Comparison of ENCODE assay signal across 28 cellular contexts in genomic region chr20:5789827-5790226, GRCh38. TPM values are rescaled to one million over a fixed set of nuclear protein-coding genes. Genes with fewer than 3 reads are reported as not detected.
DNase-seq lines count a peak whose midpoint lies in the region; ATAC-seq and TF ChIP-seq lines count a peak whose summit lies in the region.
"Had no signal": no experiment of that assay in that cellular context is flagged by ENCODE, and none has a peak within 500 bp of the region (broad histone marks: within the 10 kb centered on the region; RNA-seq: fewer than 3 reads in every experiment).

No MANE protein-coding gene starts in this region.

- H3K4me1 ChIP-seq in BLaER1 (peaks cover 49% of the 10 kb centered on the region), osteoblast (ENCODE audit: insufficient read depth, low read length) (peaks cover 10% of the 10 kb centered on the region)

- H3K36me3 ChIP-seq in BLaER1 (peaks cover 43% of the 10 kb centered on the region), osteoblast (ENCODE audit: insufficient read depth, low read length) (no peaks in the 10 kb centered on the region)
- H3K36me3 ChIP-seq: SJCRH30 had no signal

- H3K27me3 ChIP-seq in BLaER1 (no peaks in the 10 kb centered on the region), HL-60 (ENCODE audit: insufficient read depth, poor library complexity, severe bottlenecking) (no peaks in the 10 kb centered on the region), osteoblast (ENCODE audit: insufficient read depth, low read length) (no peaks in the 10 kb centered on the region)
- H3K27me3 ChIP-seq: SJCRH30 had no signal

- peak; percentile 13 to 60 for DNase-seq in HL-60 (ENCODE audit: low read depth in 1 of 2, low spot score in 1 of 2)
- DNase-seq in WTC11 (ENCODE audit: low spot score), result no peak
- DNase-seq in osteoblast (ENCODE audit: insufficient read length, low spot score, missing footprints), result no peak
- DNase-seq in mesenteric fat pad (ENCODE audit: low spot score), result no peak
- no peak for DNase-seq in germinal center (ENCODE audit: low spot score)
- DNase-seq: Calu3; CD8-positive, alpha-beta memory T cell; DMS79 treated with DMSO at 0.1 percent for 48 hours; GF-D8; MV-4-11; NCI-H1105 treated with DMSO at 0.1 percent for 48 hours; NCI-H146; NCI-H1930; NCI-H2107; NCI-H446 treated with DMSO at 0.1 percent for 48 hours; NCI-H526; NCI-H82; NK-92 treated with Interleukin-12 subunit alpha and Interleukin-12 subunit beta, amount 100 ng/mL, for 24 hours; PC-9; SJCRH30 had no signal

- H3K27ac ChIP-seq in BLaER1 (peak overlapping the region; percentile 67), HL-60 (replicated peaks) (peak overlapping the region; percentile 42; the same call in 1 of the 2 replicates), osteoblast (ENCODE audit: low read depth, low read length) (no peak overlapping the region)
- H3K27ac ChIP-seq: C4-2B, KMS-11, PC-9, SJCRH30 had no signal

- H3K79me2 ChIP-seq in osteoblast (ENCODE audit: insufficient read depth, low read length), result no peaks in the 10 kb centered on the region

- CTCF ChIA-PET in WTC11 (lab: Charles Lee), result interaction anchor here (1.0 to 3.0 kb wide), 2 partner anchors 233 to 260 kb away, joined by 5 to 62 read pairs; no protein-coding TSS in a partner anchor

- no peaks in the 10 kb centered on the region for H3K9me3 Mint-ChIP-seq in WTC11
- H3K9me3 Mint-ChIP-seq: CD8-positive, alpha-beta memory T cell; IgD-negative memory B cell had no signal

- no peak overlapping the region for H3K4me3 ChIP-seq in BLaER1
- no peak overlapping the region for H3K4me3 ChIP-seq in HL-60 (replicated peaks; ENCODE audit: insufficient read depth, low read length)
- no peak overlapping the region for H3K4me3 ChIP-seq in osteoblast (ENCODE audit: insufficient read depth, low read length)
- H3K4me3 ChIP-seq: PC-9, SJCRH30 had no signal

- peak overlapping the region; percentile 40; the same call in 1 of the 2 replicates for H3K27ac Mint-ChIP-seq in WTC11
- H3K27ac Mint-ChIP-seq: CD8-positive, alpha-beta memory T cell; IgD-negative memory B cell had no signal

- peak overlapping the region; percentile 31; the same call in 1 of the 2 replicates for H3K9ac ChIP-seq in BLaER1
- H3K9ac ChIP-seq: KMS-11 had no signal

- H3K36me3 Mint-ChIP-seq in WTC11, result no peaks in the 10 kb centered on the region

- H3K4me2 ChIP-seq in BLaER1, result peak overlapping the region; percentile 34
- H3K4me2 ChIP-seq in osteoblast (ENCODE audit: insufficient read depth, low read length), result no peak overlapping the region
- H3K4me2 ChIP-seq: KMS-11, PC-9 had no signal

- no peaks in the 10 kb centered on the region for H3K27me3 Mint-ChIP-seq in WTC11 (ENCODE audit: low read depth)
- H3K27me3 Mint-ChIP-seq: CD8-positive, alpha-beta memory T cell; IgD-negative memory B cell had no signal

- ATAC-seq in WTC11, result no peak
- ATAC-seq in GM21576 (IDR thresholded peaks at IDR 0.05; ENCODE audit: unreplicated experiment), result no peak
- ATAC-seq: HCT116, Right ventricle myocardium inferior, SK-N-SH treated with all-trans-retinoic acid at 6 μM for 48 hours had no signal

- TF ChIP-seq CTCF in HL-60 (IDR thresholded peaks at IDR 0.05; ENCODE audit: insufficient read depth, low read length) (no peak), WTC11 (IDR thresholded peaks at IDR 0.05) (no peak), osteoblast (IDR thresholded peaks at IDR 0.05; ENCODE audit: extremely low read depth, low read depth, low read length) (no peak)

- peak overlapping the region; percentile 3 for H2AFZ ChIP-seq in osteoblast (ENCODE audit: low read length)
- H2AFZ ChIP-seq: PC-9 had no signal

- POLR2A ChIA-PET in WTC11 (lab: Charles Lee), result no interaction called here

- no peak overlapping the region for H3K4me3 Mint-ChIP-seq in WTC11
- H3K4me3 Mint-ChIP-seq: CD8-positive, alpha-beta memory T cell; IgD-negative memory B cell had no signal

- no peaks in the 10 kb centered on the region for H3K9me3 ChIP-seq in BLaER1
- no peaks in the 10 kb centered on the region for H3K9me3 ChIP-seq in osteoblast (ENCODE audit: low read depth, low read length)
- H3K9me3 ChIP-seq: SJCRH30 had no signal

- H3K4me1 Mint-ChIP-seq in WTC11, result peaks cover 21% of the 10 kb centered on the region

- H4K20me1 ChIP-seq in BLaER1 (no peaks in the 10 kb centered on the region), osteoblast (ENCODE audit: insufficient read depth, low read length) (no peaks in the 10 kb centered on the region)

TF ChIP-seq in WTC11, 78 proteins besides CTCF, POLR2A, EP300 and RAD21:
- TF ChIP-seq HMGXB4 (CRISPR knock-in tag; IDR thresholded peaks at IDR 0.05) (no peak), E2F4 (CRISPR knock-in tag; IDR thresholded peaks at IDR 0.05; ENCODE audit: borderline replicate concordance, low read depth) (no peak), FOXP1 (CRISPR knock-in tag; IDR thresholded peaks at IDR 0.05; ENCODE audit: borderline replicate concordance) (no peak), ZNF671 (CRISPR knock-in tag; IDR thresholded peaks at IDR 0.05) (no peak), CDX4 (CRISPR knock-in tag; IDR thresholded peaks at IDR 0.05; ENCODE audit: borderline replicate concordance) (no peak), CBFB (CRISPR knock-in tag; IDR thresholded peaks at IDR 0.05; ENCODE audit: low read depth) (no peak), SP1 (CRISPR knock-in tag; conservative IDR thresholded peaks at IDR 0.05) (no peak), ZNF121 (CRISPR knock-in tag; IDR thresholded peaks at IDR 0.05) (no peak), ZNF263 (CRISPR knock-in tag; IDR thresholded peaks at IDR 0.05; ENCODE audit: low read depth) (no peak), MXD4 (CRISPR knock-in tag; IDR thresholded peaks at IDR 0.05; ENCODE audit: borderline replicate concordance) (no peak), KAT7 (CRISPR knock-in tag; IDR thresholded peaks at IDR 0.05; ENCODE audit: borderline replicate concordance) (no peak), ZNF396 (CRISPR knock-in tag; IDR thresholded peaks at IDR 0.05; ENCODE audit: borderline replicate concordance) (no peak), ZNF423 (CRISPR knock-in tag; IDR thresholded peaks at IDR 0.05) (no peak), IRF2 (CRISPR knock-in tag; IDR thresholded peaks at IDR 0.05; ENCODE audit: borderline replicate concordance, low read depth) (no peak), FOXP4 (CRISPR knock-in tag; IDR thresholded peaks at IDR 0.05) (no peak)

RNA-seq across cellular contexts. Expression of gene SHLD1, which starts 39.6 kb away (rescaled TPM):
- total RNA-seq in WTC11 (2021) (4.1 to 6.6 TPM (median 4.4 TPM) in 3 replicates), osteoblast (1.4 and 1.5 TPM in 2 replicates), mesenteric fat pad (3.1 TPM)

Comparison
In these comparisons a context has a peak if more than half of its experiments do, and no peak if none do; other contexts are left out.
1. DNase-seq: peak in HL-60 (2 of 2); none in WTC11 (single experiment), osteoblast (single experiment), mesenteric fat pad (single experiment) and germinal center (single experiment).